20 cellular contexts compared by ENCODE assay signal in genomic region chr2:62071760-62072680, GRCh38.
"Had no signal": no experiment of that assay in that cellular context is flagged by ENCODE, and none has a peak within 500 bp of the region (broad histone marks: within the 10 kb centered on the region; RNA-seq: fewer than 3 reads in every experiment).

No MANE protein-coding gene starts in this region.

- H2AFZ ChIP-seq: PC-9 had no signal

- H3K27me3 ChIP-seq: adrenal gland had no signal

- ATAC-seq: activated CD8-positive, alpha-beta T cell treated with anti-CD3 and anti-CD28 coated beads, Interleukin-2, amount 10 ng/mL, durations not matched to agents 7 days and 5 days; WTC11 had no signal

- H3K36me3 ChIP-seq: adrenal gland had no signal

- H3K4me2 ChIP-seq: PC-9 had no signal

- H3K27ac ChIP-seq: adrenal gland, PC-9 had no signal

- DNase-seq: activated CD4-positive, alpha-beta T cell treated with anti-CD3 and anti-CD28 coated beads for 48 hours; activated CD4-positive, alpha-beta T cell treated with anti-CD3 and anti-CD28 coated beads, Interleukin-2, amount 50 U/mL, for 4 hours; activated CD4-positive, CD25-positive, alpha-beta regulatory T cell treated with anti-CD3 and anti-CD28 coated beads, Interleukin-2, amount 50 U/mL, for 72 hours; activated CD8-positive, alpha-beta memory T cell treated with anti-CD3 and anti-CD28 coated beads, Interleukin-2, amount 50 U/mL, for 48 hours; activated CD8-positive, alpha-beta T cell treated with anti-CD3 and anti-CD28 coated beads, Interleukin-2, amount 10 ng/mL, durations not matched to agents 7 days and 5 days; activated naive CD4-positive, alpha-beta T cell treated with anti-CD3 and anti-CD28 coated beads, Interleukin-2, amount 50 U/mL, for 16 hours; activated naive CD8-positive, alpha-beta T cell treated with anti-CD3 and anti-CD28 coated beads, Interleukin-2, amount 10 ng/mL, durations not matched to agents 7 days and 5 days; activated T-cell treated with anti-CD3 and anti-CD28 coated beads, Interleukin-2, amount 50 U/mL, for 1 hour; adrenal gland; anterior cingulate cortex; cerebellar nuclear complex; NCI-H1092 treated with DMSO at 0.1 percent for 48 hours; NCI-H1436; NCI-H1694 treated with DMSO at 0.1 percent for 48 hours; NCI-H2029 treated with DMSO at 0.1 percent for 48 hours; NCI-H510A treated with DMSO at 0.1 percent for 48 hours; NCI-H69; PC-9; SHP77 treated with DMSO at 0.1 percent for 48 hours had no signal

- H3K4me3 ChIP-seq: adrenal gland, PC-9 had no signal

- H3K9me3 ChIP-seq: adrenal gland had no signal
